Comparison of ENCODE assay signal across 1 cellular context in genomic region chr5:179187229-179187678, GRCh38.
TF ChIP-seq lines count a peak whose summit lies in the region.

No MANE protein-coding gene starts in this region.

TF ChIP-seq in HepG2, 621 proteins besides CTCF, POLR2A, EP300 and RAD21 (continued from another document):
- TF ChIP-seq SKIL (CRISPR knock-in tag; IDR thresholded peaks at IDR 0.05; ENCODE audit: borderline replicate concordance) (peak; percentile 63; the same call in 1 of the 2 replicates), ZNF839 (CRISPR knock-in tag; IDR thresholded peaks at IDR 0.05; ENCODE audit: borderline replicate concordance) (no peak), IKZF5 (CRISPR knock-in tag; IDR thresholded peaks at IDR 0.05) (peak; percentile 66; the same call in 1 of the 2 replicates), ARID5B (CRISPR knock-in tag; IDR thresholded peaks at IDR 0.05) (peak; percentile 76), ZNF263 (CRISPR knock-in tag; IDR thresholded peaks at IDR 0.05) (peak; percentile 83), ZNF75D (CRISPR knock-in tag; IDR thresholded peaks at IDR 0.05; ENCODE audit: borderline replicate concordance) (no peak), ASH2L (IDR thresholded peaks at IDR 0.05; ENCODE audit: insufficient read length, low read depth, low read length) (peak; percentile 38), ELK4 (CRISPR knock-in tag; IDR thresholded peaks at IDR 0.05; ENCODE audit: borderline replicate concordance) (no peak), HNF4A (CRISPR knock-in tag; IDR thresholded peaks at IDR 0.05) (peak; percentile 92), ELF1 (CRISPR knock-in tag; IDR thresholded peaks at IDR 0.05) (no peak), CBX5 (CRISPR knock-in tag; IDR thresholded peaks at IDR 0.05; ENCODE audit: borderline replicate concordance) (peak; percentile 66; the same call in 1 of the 2 replicates), ZNF547 (CRISPR knock-in tag; IDR thresholded peaks at IDR 0.05) (no peak), NBN (conservative IDR thresholded peaks at IDR 0.05) (no peak), ZNF691 (CRISPR knock-in tag; IDR thresholded peaks at IDR 0.05; ENCODE audit: borderline replicate concordance, low read depth) (peak; percentile 97), RXRA (CRISPR knock-in tag; IDR thresholded peaks at IDR 0.05) (peak; percentile 53), FOXO1 (CRISPR knock-in tag; IDR thresholded peaks at IDR 0.05) (peak; percentile 85; the same call in 1 of the 2 replicates), SOX6 (IDR thresholded peaks at IDR 0.05) (no peak), SOX6 (CRISPR knock-in tag; IDR thresholded peaks at IDR 0.05) (peak; percentile 61), ARID4A (CRISPR knock-in tag; IDR thresholded peaks at IDR 0.05; ENCODE audit: borderline replicate concordance) (peak; percentile 27; the same call in 1 of the 2 replicates), PPARG (CRISPR knock-in tag; conservative IDR thresholded peaks at IDR 0.05) (0 out of 2 replicates have a peak, but pooled peaks have one; percentile 32)
